In the genomic region with DNA sequence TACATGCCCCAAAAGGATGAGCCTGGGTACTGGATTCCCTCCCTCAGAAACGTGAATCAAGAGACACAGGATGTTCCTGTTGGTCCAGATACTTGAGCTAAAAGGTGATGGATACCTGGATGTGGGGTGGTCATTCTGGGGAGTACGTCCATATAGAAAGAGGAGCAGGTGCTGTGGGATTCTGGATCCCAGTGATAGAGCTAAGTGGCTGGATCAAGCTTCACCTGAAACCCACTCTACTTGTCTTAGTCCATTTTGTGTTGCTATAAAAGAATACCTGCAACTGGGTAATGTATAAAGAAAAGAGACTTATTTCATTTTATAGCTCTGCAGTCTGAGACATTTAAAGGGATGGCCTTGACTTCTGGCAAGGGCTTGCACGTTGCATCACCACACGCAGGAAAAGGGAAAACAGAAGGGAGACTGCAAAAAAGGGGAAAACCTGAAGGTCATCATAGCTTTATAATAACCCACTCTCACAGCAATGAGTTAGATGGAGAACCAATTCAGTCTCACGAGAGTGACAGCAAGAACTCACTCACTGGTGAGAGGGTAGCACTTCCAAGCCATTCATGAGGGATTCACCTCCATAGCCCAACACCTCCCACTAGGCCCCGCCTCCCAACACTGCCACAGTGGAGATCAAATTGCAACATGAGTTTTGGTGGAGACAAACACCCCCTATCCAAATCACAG, we compare ENCODE assay signal across 1 cellular context.
TF ChIP-seq lines count a peak whose summit lies in the region.

No MANE protein-coding gene starts in this region.

TF ChIP-seq in GM23338, 12 proteins besides CTCF, POLR2A, EP300 and RAD21:
- no peak for TF ChIP-seq ZNF462 (CRISPR knock-in tag; IDR thresholded peaks at IDR 0.05)
